In genomic region chr3:188153498-188153948, GRCh38 we compare ENCODE assay signal across 8 cellular contexts. TPM values are rescaled to one million over a fixed set of nuclear protein-coding genes. Genes with fewer than 3 reads are reported as not detected.
A peak's percentile ranks its signal among the peaks of the same experiment; 100 is the strongest.
DNase-seq lines count a peak whose midpoint lies in the region; ATAC-seq and TF ChIP-seq lines count a peak whose summit lies in the region.

No MANE protein-coding gene starts in this region.

- in situ Hi-C loops in T47D (cut with HindIII; ENCODE audit: low pct_unique_long_range_greater_than_20kb, low sequenced_read_pairs): no loop called here

- peak; percentile 74 for DNase-seq in COLO668 (lab: John Stamatoyannopoulos, UW; ENCODE audit: unreplicated experiment)
- DNase-seq in SW 1271 (lab: John Stamatoyannopoulos, UW): peak; percentile 48 to 71
- peak; percentile 94 for DNase-seq in T47D (ENCODE audit: low read depth in 1 of 2, low spot score in 1 of 2)
- DNase-seq in iPS DF 6.9 (ENCODE audit: low read depth, low spot score): peak; percentile 57
- peak; percentile 83 for DNase-seq in renal cortical epithelial cell (ENCODE audit: low read depth)
- no peak for DNase-seq in NCI-H187 treated with DMSO at 0.1 percent for 48 hours (lab: John Stamatoyannopoulos, UW)

- H3K9me3 ChIP-seq in Loucy (ENCODE audit: insufficient read depth, low read depth, low read length) (no peaks in the 10 kb centered on the region), iPS DF 6.9 (ENCODE audit: control insufficient read depth, insufficient read depth, low read length) (no peaks in the 10 kb centered on the region)

- H3K27me3 ChIP-seq in Loucy (ENCODE audit: insufficient read depth, low read length, poor library complexity, severe bottlenecking) (no peaks in the 10 kb centered on the region), iPS DF 6.9 (ENCODE audit: control insufficient read depth, insufficient read depth, low read length) (no peaks in the 10 kb centered on the region)

- H3K4me1 ChIP-seq in Loucy (ENCODE audit: insufficient read depth, low read length, poor library complexity, severe bottlenecking) (peaks cover 52% of the 10 kb centered on the region), iPS DF 6.9 (ENCODE audit: control insufficient read depth, insufficient read depth, low read length) (peaks cover 2% of the 10 kb centered on the region; the same call in 1 of the 2 replicates)

- H3K27ac ChIP-seq in iPS DF 6.9 (ENCODE audit: low read length): no peak overlapping the region

- WGBS in iPS DF 6.9 (ENCODE audit: insufficient coverage, insufficient read length): no CpG with 5 or more reads among the region's 25 CpGs

- peaks cover 6% of the 10 kb centered on the region; the same call in 1 of the 2 replicates for H3F3A ChIP-seq in Loucy (ENCODE audit: low read depth)

- no peaks in the 10 kb centered on the region for H3K9me2 ChIP-seq in Loucy (replicated peaks; ENCODE audit: low read depth, low read length)

- ATAC-seq in GM21528 (IDR thresholded peaks at IDR 0.05; ENCODE audit: low FRiP score, unreplicated experiment): peak; percentile 29

- no peak for TF ChIP-seq CTCF in Loucy (conservative IDR thresholded peaks at IDR 0.05; ENCODE audit: low read length)

- peak overlapping the region; percentile 64 for H2AFZ ChIP-seq in Loucy (ENCODE audit: low read length)

- peak overlapping the region; percentile 94 for H3K9ac ChIP-seq in Loucy (ENCODE audit: low read depth, low read length, poor library complexity, severe bottlenecking)

- H3K4me2 ChIP-seq in Loucy (ENCODE audit: low read depth, low read length, poor library complexity, severe bottlenecking): peak overlapping the region; percentile 97

- H3K36me3 ChIP-seq in Loucy (ENCODE audit: insufficient read depth, low read length): no peaks in the 10 kb centered on the region
- H3K36me3 ChIP-seq in iPS DF 6.9 (ENCODE audit: control insufficient read depth, insufficient read depth, low read length): no peaks in the 10 kb centered on the region

- peaks cover 57% of the 10 kb centered on the region for H3K79me2 ChIP-seq in Loucy (ENCODE audit: insufficient read depth, low read length)

- no peaks in the 10 kb centered on the region for H4K20me1 ChIP-seq in Loucy (ENCODE audit: insufficient read depth, low read length, poor library complexity, severe bottlenecking)

- H3K4me3 ChIP-seq in Loucy (ENCODE audit: low read length, poor library complexity, severe bottlenecking) (peak overlapping the region; percentile 82), iPS DF 6.9 (ENCODE audit: low read length) (peak overlapping the region; percentile 77; the same call in 1 of the 2 replicates)

RNA-seq across cellular contexts. Expression of gene LPP, which starts 0.4 kb away (rescaled TPM):
- total RNA-seq in renal cortical epithelial cell: 83.2 and 95.5 TPM in 2 replicates
